In the genomic region with DNA sequence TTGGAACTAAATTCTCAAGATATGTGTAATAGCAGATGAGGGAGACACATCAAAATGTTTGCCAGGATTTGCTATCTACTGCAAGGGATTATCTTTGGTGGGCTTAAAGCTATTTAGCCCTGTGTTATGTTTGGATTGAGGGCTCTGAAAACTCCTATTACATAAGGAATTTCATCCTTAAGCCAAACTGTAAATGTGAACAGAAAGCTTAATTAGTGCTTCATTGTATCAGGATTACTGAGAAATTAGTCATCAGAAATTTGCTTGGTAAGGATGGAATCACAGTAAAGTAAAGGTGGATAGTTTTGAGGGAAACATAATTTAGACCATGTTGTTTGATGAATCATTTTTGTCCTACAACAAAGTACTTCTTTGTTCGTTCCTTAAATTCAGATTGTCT, we compare ENCODE assay signal across 31 cellular contexts. TPM values are rescaled to one million over a fixed set of nuclear protein-coding genes. Genes with fewer than 3 reads are reported as not detected.
A peak's percentile ranks its signal among the peaks of the same experiment; 100 is the strongest.
DNase-seq lines count a peak whose midpoint lies in the region; ATAC-seq, FAIRE-seq and TF ChIP-seq lines count a peak whose summit lies in the region.
"Had no signal": no experiment of that assay in that cellular context is flagged by ENCODE, and none has a peak within 500 bp of the region (broad histone marks: within the 10 kb centered on the region; RNA-seq: fewer than 3 reads in every experiment).

No MANE protein-coding gene starts in this region.

- POLR2A ChIA-PET in naive thymus-derived CD8-positive, alpha-beta T cell (lab: Charles Lee) = no interaction called here

- in situ Hi-C loops in astrocyte of the spinal cord (cut with HindIII; ENCODE audit: low sequenced_read_pairs) = no loop called here

- H3K4me1 Mint-ChIP-seq in naive thymus-derived CD8-positive, alpha-beta T cell = no peaks in the 10 kb centered on the region
- H3K4me1 Mint-ChIP-seq: activated T-helper 17 cell treated with anti-CD3 and anti-CD28 coated beads, Interleukin-2, amount 50 U/mL, for 72 hours; CD4-positive, alpha-beta memory T cell; GM23338; neural crest cell had no signal

- H3K36me3 Mint-ChIP-seq in naive thymus-derived CD8-positive, alpha-beta T cell = peaks cover 0 to 5% (median 0%) of the 10 kb centered on the region in 3 donors
- H3K36me3 Mint-ChIP-seq: activated naive CD8-positive, alpha-beta T cell; brain; CD4-positive, alpha-beta memory T cell had no signal

- no peaks in the 10 kb centered on the region for H3K27me3 ChIP-seq in gastroesophageal sphincter
- H3K27me3 ChIP-seq: sigmoid colon, stomach, tibial artery had no signal

- TF ChIP-seq CTCF in astrocyte of the spinal cord (IDR thresholded peaks at IDR 0.05; ENCODE audit: low read depth, low read length) = no peak
- no peak for TF ChIP-seq CTCF in gastroesophageal sphincter (IDR thresholded peaks at IDR 0.05)

- TF ChIP-seq POLR2A in gastroesophageal sphincter (IDR thresholded peaks at IDR 0.05) = no peak

- H3K4me1 ChIP-seq in gastroesophageal sphincter = no peaks in the 10 kb centered on the region
- H3K4me1 ChIP-seq: lower lobe of right lung, sigmoid colon, stomach, tibial artery had no signal

- 78 to 94% methylated on average over 1 of the region's 1 CpG for WGBS in gastroesophageal sphincter (ENCODE audit: low coverage in 1 of 2), 2 donors

- TF ChIP-seq EP300 in gastroesophageal sphincter (IDR thresholded peaks at IDR 0.05) = no peak

- DNase-seq in Daoy (ENCODE audit: low read depth) = peak; percentile 27
- DNase-seq in RCC 7860 (ENCODE audit: low spot score) = no peak
- peak; percentile 48 for DNase-seq in astrocyte of the spinal cord (ENCODE audit: low read depth, low spot score)
- DNase-seq in renal cortical epithelial cell (ENCODE audit: low read depth) = peak; percentile 80
- DNase-seq in globus pallidus (ENCODE audit: low spot score) = no peak
- no peak for DNase-seq in naive thymus-derived CD8-positive, alpha-beta T cell
- DNase-seq: activated CD4-positive, alpha-beta T cell treated with anti-CD3 and anti-CD28 coated beads, Interleukin-2, amount 50 U/mL, for 4 hours; activated CD8-positive, alpha-beta memory T cell treated with anti-CD3 and anti-CD28 coated beads, Interleukin-2, amount 50 U/mL, for 4 hours; AML-193; CD4-positive, alpha-beta memory T cell; effector memory CD4-positive, alpha-beta T cell; foreskin melanocyte; islet precursor cell; KBM-7; lower lobe of right lung; NCI-H1694; NCI-H524; RPMI8226; sigmoid colon; stomach; tibial artery; WERI-Rb-1 had no signal

- FAIRE-seq in RCC 7860 (lab: Jason Lieb, UNC) = peak; percentile 5
- FAIRE-seq: colon, G401.6, HTR-8/SVneo had no signal

- no peak overlapping the region for H3K4me3 Mint-ChIP-seq in naive thymus-derived CD8-positive, alpha-beta T cell
- H3K4me3 Mint-ChIP-seq: activated naive CD8-positive, alpha-beta T cell; activated T-helper 17 cell treated with anti-CD3 and anti-CD28 coated beads, Interleukin-2, amount 50 U/mL, for 72 hours; brain; CD4-positive, alpha-beta memory T cell; GM23338; neural crest cell had no signal

- no peak overlapping the region for H3K27ac ChIP-seq in gastroesophageal sphincter
- H3K27ac ChIP-seq: lower lobe of right lung, sigmoid colon, stomach, tibial artery, WERI-Rb-1 had no signal

- peaks cover 0 to 2% (median 0%) of the 10 kb centered on the region in 9 donors for H3K9me3 Mint-ChIP-seq in naive thymus-derived CD8-positive, alpha-beta T cell
- H3K9me3 Mint-ChIP-seq: activated T-helper 17 cell treated with anti-CD3 and anti-CD28 coated beads, Interleukin-2, amount 50 U/mL, for 72 hours; brain; CD4-positive, alpha-beta memory T cell; GM23338; neural crest cell had no signal

- H3K9me3 ChIP-seq in gastroesophageal sphincter = no peaks in the 10 kb centered on the region
- H3K9me3 ChIP-seq: lower lobe of right lung, sigmoid colon, stomach, tibial artery had no signal

- no peaks in the 10 kb centered on the region for H3K36me3 ChIP-seq in gastroesophageal sphincter
- H3K36me3 ChIP-seq: lower lobe of right lung, sigmoid colon, stomach, tibial artery, WERI-Rb-1 had no signal

- no peak overlapping the region for H3K27ac Mint-ChIP-seq in naive thymus-derived CD8-positive, alpha-beta T cell
- H3K27ac Mint-ChIP-seq: activated naive CD8-positive, alpha-beta T cell; activated T-helper 17 cell treated with anti-CD3 and anti-CD28 coated beads, Interleukin-2, amount 50 U/mL, for 72 hours; CD4-positive, alpha-beta memory T cell; GM23338 had no signal

- H3K27me3 Mint-ChIP-seq in naive thymus-derived CD8-positive, alpha-beta T cell = peaks cover 2 to 15% (median 11%) of the 10 kb centered on the region in 5 donors
- H3K27me3 Mint-ChIP-seq: brain had no signal

- no peak for ATAC-seq in gastroesophageal sphincter
- no peak for ATAC-seq in naive thymus-derived CD8-positive, alpha-beta T cell
- ATAC-seq: activated T-helper 17 cell treated with anti-CD3 and anti-CD28 coated beads, Interleukin-2, amount 50 U/mL, for 72 hours; GM23338; lower lobe of right lung had no signal

- H3K4me3 ChIP-seq in astrocyte of the spinal cord (ENCODE audit: low read depth, low read length) (no peak overlapping the region), gastroesophageal sphincter (no peak overlapping the region)
- H3K4me3 ChIP-seq: GM23338, lower lobe of right lung, sigmoid colon, stomach, tibial artery had no signal

RNA-seq across cellular contexts. Expression of gene ANKRD7, which starts 8.3 kb away (rescaled TPM):
- 5.1 and 7.9 TPM in 2 replicates for total RNA-seq in Daoy (2014; rRNA removed; shearing (Covaris generic))
- 3.6 and 4.6 TPM in 2 replicates for total RNA-seq in renal cortical epithelial cell
- 1 to 10 TPM in 3 of 4 donors, not detected in 1; 1.5 to 3.0 (median 2.9) TPM for total RNA-seq in gastroesophageal sphincter
- total RNA-seq in naive thymus-derived CD8-positive, alpha-beta T cell = under 1 TPM; 0.60 to 0.63 TPM
- polyA plus RNA-seq in naive thymus-derived CD8-positive, alpha-beta T cell = under 1 TPM in 2 of 3 donors, not detected in 1; 0.90 to 0.95 TPM
- total RNA-seq: CD4-positive, alpha-beta memory T cell; lower lobe of right lung; neural crest cell had no signal
- polyA plus RNA-seq: CD4-positive, alpha-beta memory T cell; sigmoid colon had no signal

RNA-seq across cellular contexts. Expression of gene LSM8, which starts 48.9 kb away (rescaled TPM):
- total RNA-seq in Daoy (2014; rRNA removed; shearing (Covaris generic)) = 128 and 249 TPM in 2 replicates
- total RNA-seq in renal cortical epithelial cell (31.7 and 34.7 TPM in 2 replicates), gastroesophageal sphincter (10 to 100 TPM; 18.6 to 38.6 (median 28.9) TPM)
- 10 to 100 TPM; 63.5 to 63.9 TPM for total RNA-seq in naive thymus-derived CD8-positive, alpha-beta T cell
- 10 to 100 TPM; 41.0 to 47.3 (median 45.3) TPM for polyA plus RNA-seq in naive thymus-derived CD8-positive, alpha-beta T cell

Comparison
In these comparisons a context has a peak if more than half of its experiments do, and no peak if none do; other contexts are left out.
1. DNase-seq: peak in Daoy (single experiment), astrocyte of the spinal cord (single experiment) and renal cortical epithelial cell (single experiment); none in RCC 7860 (single experiment), globus pallidus (single experiment) and naive thymus-derived CD8-positive, alpha-beta T cell (0 of 10).